Comparison of ENCODE assay signal across 20 cellular contexts in the genomic region with DNA sequence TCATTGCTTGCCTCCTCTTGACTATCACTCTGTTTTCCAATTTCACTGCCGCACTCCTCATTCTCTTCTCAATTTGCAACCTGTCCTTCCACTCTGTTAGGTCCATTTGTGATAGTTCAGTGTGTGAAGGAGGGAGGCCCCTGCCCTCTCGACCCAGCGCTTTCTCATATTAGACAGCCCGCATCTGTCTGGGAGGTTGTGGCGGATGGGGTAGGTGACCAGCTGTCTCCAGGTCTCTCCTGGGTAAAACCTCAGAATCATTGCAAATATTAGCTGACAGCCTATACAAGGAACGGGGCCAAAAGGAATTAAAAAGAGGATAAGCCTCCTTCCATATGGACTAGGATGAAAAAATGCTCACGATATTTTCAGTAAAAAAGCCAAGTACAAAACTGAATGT.
"Had no signal": no experiment of that assay in that cellular context is flagged by ENCODE, and none has a peak within 500 bp of the region (broad histone marks: within the 10 kb centered on the region; RNA-seq: fewer than 3 reads in every experiment).

No MANE protein-coding gene starts in this region.

- H3K27ac ChIP-seq: brain microvascular endothelial cell, gastrocnemius medialis, heart left ventricle, suprapubic skin, transverse colon had no signal

- ATAC-seq: activated CD8-positive, alpha-beta T cell treated with anti-CD3 and anti-CD28 coated beads, Interleukin-2, amount 10 ng/mL, durations not matched to agents 7 days and 5 days; activated T-cell treated with anti-CD3 and anti-CD28 coated beads, Interleukin-2, amount 50 U/mL, for 4 hours; gastrocnemius medialis; heart left ventricle; left lobe of liver; natural killer cell treated with Interleukin-12 subunit alpha and Interleukin-12 subunit beta and Interleukin-15 and Interleukin-18, amount 100 ng/mL, for 72 hours; stimulated activated naive CD8-positive, alpha-beta T cell treated with anti-CD3 and anti-CD28 coated beads, Interleukin-15, amount 100 ng/mL, for 72 hours; T-cell had no signal

- H3K36me3 ChIP-seq: brain microvascular endothelial cell, gastrocnemius medialis, heart left ventricle, suprapubic skin, transverse colon had no signal

- H3K27me3 ChIP-seq: brain microvascular endothelial cell, gastrocnemius medialis, heart left ventricle, suprapubic skin, transverse colon had no signal

- DNase-seq: activated CD4-positive, alpha-beta T cell treated with anti-CD3 and anti-CD28 coated beads, Interleukin-2, amount 10 ng/mL, durations not matched to agents 7 days and 5 days; activated CD8-positive, alpha-beta memory T cell treated with anti-CD3 and anti-CD28 coated beads, Interleukin-2, amount 50 U/mL, for 4 hours; activated CD8-positive, alpha-beta T cell treated with anti-CD3 and anti-CD28 coated beads, Interleukin-2, amount 10 ng/mL, durations not matched to agents 7 days and 5 days; activated effector memory CD4-positive, alpha-beta T cell treated with anti-CD3 and anti-CD28 coated beads, Interleukin-2, amount 50 U/mL, for 16 hours; activated naive CD4-positive, alpha-beta T cell treated with anti-CD3 and anti-CD28 coated beads, Interleukin-2, amount 50 U/mL, for 16 hours; activated T-cell treated with anti-CD3 and anti-CD28 coated beads, Interleukin-2, amount 50 U/mL, for 4 hours; brain microvascular endothelial cell; central memory CD4-positive, alpha-beta T cell; gastrocnemius medialis; heart left ventricle; kidney; stimulated activated CD4-positive, alpha-beta T cell treated with anti-CD3 and anti-CD28 coated beads, Interleukin-2, amount 100 ng/mL, for 24 hours; stimulated activated naive CD8-positive, alpha-beta T cell treated with anti-CD3 and anti-CD28 coated beads, Interleukin-15, amount 100 ng/mL, for 72 hours; transverse colon had no signal

- H3K4me3 ChIP-seq: gastrocnemius medialis, heart left ventricle, lung, suprapubic skin, transverse colon had no signal

- H3K9me3 ChIP-seq: gastrocnemius medialis, suprapubic skin, transverse colon had no signal

- H3K27me3 Mint-ChIP-seq: activated CD4-positive, alpha-beta T cell treated with anti-CD3 and anti-CD28 coated beads, Interleukin-2, amount 10 ng/mL, durations not matched to agents 7 days and 5 days; natural killer cell treated with Interleukin-12 subunit alpha and Interleukin-12 subunit beta and Interleukin-15 and Interleukin-18, amount 100 ng/mL, for 72 hours; T-cell had no signal

- H3K4me3 Mint-ChIP-seq: activated CD4-positive, alpha-beta T cell treated with anti-CD3 and anti-CD28 coated beads, Interleukin-2, amount 10 ng/mL, durations not matched to agents 7 days and 5 days; activated CD8-positive, alpha-beta T cell treated with anti-CD3 and anti-CD28 coated beads, Interleukin-2, amount 10 ng/mL, durations not matched to agents 7 days and 5 days; activated T-cell treated with anti-CD3 and anti-CD28 coated beads, Interleukin-2, amount 50 U/mL, for 4 hours; mesothelial cell of epicardium; natural killer cell treated with Interleukin-12 subunit alpha and Interleukin-12 subunit beta and Interleukin-15 and Interleukin-18, amount 100 ng/mL, for 72 hours; stimulated activated naive CD8-positive, alpha-beta T cell treated with anti-CD3 and anti-CD28 coated beads, Interleukin-15, amount 100 ng/mL, for 72 hours; T-cell had no signal

- H3K27ac Mint-ChIP-seq: activated CD4-positive, alpha-beta T cell treated with anti-CD3 and anti-CD28 coated beads, Interleukin-2, amount 10 ng/mL, durations not matched to agents 7 days and 5 days; activated CD8-positive, alpha-beta T cell treated with anti-CD3 and anti-CD28 coated beads, Interleukin-2, amount 10 ng/mL, durations not matched to agents 7 days and 5 days; mesothelial cell of epicardium; natural killer cell treated with Interleukin-12 subunit alpha and Interleukin-12 subunit beta and Interleukin-15 and Interleukin-18, amount 100 ng/mL, for 72 hours; T-cell had no signal

- H3K36me3 Mint-ChIP-seq: mesothelial cell of epicardium; natural killer cell treated with Interleukin-12 subunit alpha and Interleukin-12 subunit beta and Interleukin-15 and Interleukin-18, amount 100 ng/mL, for 72 hours; T-cell had no signal
